Comparison of ENCODE assay signal across 14 cellular contexts in genomic region chr13:97339989-97340361, GRCh38.
A peak's percentile ranks its signal among the peaks of the same experiment; 100 is the strongest.
DNase-seq lines count a peak whose midpoint lies in the region; ATAC-seq and TF ChIP-seq lines count a peak whose summit lies in the region.
"Had no signal": no experiment of that assay in that cellular context is flagged by ENCODE, and none has a peak within 500 bp of the region (broad histone marks: within the 10 kb centered on the region; RNA-seq: fewer than 3 reads in every experiment).

No MANE protein-coding gene starts in this region.

- H3K36me3 ChIP-seq in breast epithelium (no peaks in the 10 kb centered on the region), SK-N-SH (replicated peaks in 1 of 2; ENCODE audit: control insufficient read depth in 1 of 2, insufficient read depth in 2 of 2, low read length in 1 of 2) (peaks cover 37 to 65% of the 10 kb centered on the region in 2 experiments), left lung (peaks cover 0 to 27% of the 10 kb centered on the region in 2 donors), upper lobe of left lung (peaks cover 0 to 15% (median 2%) of the 10 kb centered on the region in 4 donors)
- H3K36me3 ChIP-seq: neural progenitor cell had no signal

- peak overlapping the region; percentile 2; the same call in 1 of the 2 replicates for H3K9ac ChIP-seq in SK-N-SH
- H3K9ac ChIP-seq: neural progenitor cell had no signal

- DNase-seq in breast epithelium (ENCODE audit: low spot score in 2 of 2) (no peak), MCF 10A (ENCODE audit: unreplicated experiment) (no peak), SK-N-SH (no peak), left lung (no peak), upper lobe of left lung (no peak), SKM-1 (lab: John Stamatoyannopoulos, UW; ENCODE audit: unreplicated experiment) (no peak), anterior cingulate cortex (lab: John Stamatoyannopoulos, UW) (no peak)
- DNase-seq: islet precursor cell; NCI-H2171; stimulated activated naive B cell treated with anti-CD40 and anti-IgM and Interleukin-4, amounts not matched to agents 10 μg/mL and 1 μg/mL and 100 μg/mL, for 72 hours had no signal

- H3K9me3 Mint-ChIP-seq in MCF 10A (ENCODE audit: unreplicated experiment) = no peaks in the 10 kb centered on the region
- H3K9me3 Mint-ChIP-seq: brain; neural progenitor cell; stimulated activated naive B cell treated with anti-CD40 and anti-IgM and Interleukin-4, amounts not matched to agents 10 μg/mL and 1 μg/mL and 100 μg/mL, for 72 hours had no signal

- H3K36me3 Mint-ChIP-seq in MCF 10A (ENCODE audit: insufficient read depth, unreplicated experiment) = no peaks in the 10 kb centered on the region
- H3K36me3 Mint-ChIP-seq: neural progenitor cell had no signal

- H3K27ac ChIP-seq in breast epithelium = peak overlapping the region; percentile 61 to 82
- H3K27ac ChIP-seq in SK-N-SH (ENCODE audit: low read depth in 2 of 2, low read length in 1 of 2) = peak overlapping the region; percentile 0 to 61
- peak overlapping the region; percentile 0 to 49 for H3K27ac ChIP-seq in left lung
- peak overlapping the region; percentile 27 to 65 (median 56) for H3K27ac ChIP-seq in upper lobe of left lung
- H3K27ac ChIP-seq: neural progenitor cell had no signal

- H3K9me2 ChIP-seq in SK-N-SH = no peaks in the 10 kb centered on the region

- TF ChIP-seq EP300 in SK-N-SH (IDR thresholded peaks at IDR 0.05; ENCODE audit: borderline replicate concordance in 1 of 2, low read depth in 1 of 2, low read length in 1 of 2) = peak in 1 of 2 experiments; percentile 77; a peak in 2 of 4 replicates
- TF ChIP-seq EP300 in upper lobe of left lung (IDR thresholded peaks at IDR 0.05) = no peak

- H3K27ac Mint-ChIP-seq in MCF 10A (ENCODE audit: low read depth, unreplicated experiment) = no peak overlapping the region
- H3K27ac Mint-ChIP-seq: neural progenitor cell; stimulated activated naive B cell treated with anti-CD40 and anti-IgM and Interleukin-4, amounts not matched to agents 10 μg/mL and 1 μg/mL and 100 μg/mL, for 72 hours had no signal

- peaks cover 43% of the 10 kb centered on the region for H3F3A ChIP-seq in SK-N-SH (replicated peaks; ENCODE audit: insufficient read depth)

- peaks cover 94% of the 10 kb centered on the region for H3K79me2 ChIP-seq in SK-N-SH (ENCODE audit: insufficient read depth)

- H3K9me3 ChIP-seq in breast epithelium (no peaks in the 10 kb centered on the region), SK-N-SH (no peaks in the 10 kb centered on the region), left lung (no peaks in the 10 kb centered on the region), upper lobe of left lung (no peaks in the 10 kb centered on the region)

- no peak overlapping the region for H3K4me3 ChIP-seq in breast epithelium
- no peak overlapping the region for H3K4me3 ChIP-seq in SK-N-SH (ENCODE audit: low read depth in 2 of 2, low read length in 1 of 2)
- no peak overlapping the region for H3K4me3 ChIP-seq in left lung
- no peak overlapping the region for H3K4me3 ChIP-seq in upper lobe of left lung
- H3K4me3 ChIP-seq: neural progenitor cell had no signal

- no peaks in the 10 kb centered on the region for H3K27me3 Mint-ChIP-seq in MCF 10A (ENCODE audit: insufficient read depth, unreplicated experiment)
- H3K27me3 Mint-ChIP-seq: brain; stimulated activated naive B cell treated with anti-CD40 and anti-IgM and Interleukin-4, amounts not matched to agents 10 μg/mL and 1 μg/mL and 100 μg/mL, for 72 hours had no signal

- H2AFZ ChIP-seq in SK-N-SH (ENCODE audit: low read depth) = no peak overlapping the region
- H2AFZ ChIP-seq: neural progenitor cell had no signal

- TF ChIP-seq POLR2A in breast epithelium (IDR thresholded peaks at IDR 0.05) (no peak), upper lobe of left lung (IDR thresholded peaks at IDR 0.05) (no peak)

- POLR2A ChIA-PET in MCF 10A (lab: Yijun Ruan, JAX) = interaction anchor here (7.0 kb wide), 1 partner anchor 117 kb away, joined by 107 read pairs; the partner anchor contains the start of gene MBNL2
- POLR2A ChIA-PET in SK-N-SH (lab: Yijun Ruan, JAX) = no interaction called here

- no peak for ATAC-seq in left lung
- no peak for ATAC-seq in upper lobe of left lung (ENCODE audit: low FRiP score in 2 of 2)
- ATAC-seq in HG03025 (IDR thresholded peaks at IDR 0.05; ENCODE audit: low FRiP score, unreplicated experiment) = no peak
- ATAC-seq: esophagus mucosa; stimulated activated naive B cell treated with anti-CD40 and anti-IgM and Interleukin-4, amounts not matched to agents 10 μg/mL and 1 μg/mL and 100 μg/mL, for 72 hours had no signal

- H3K27me3 ChIP-seq in breast epithelium (no peaks in the 10 kb centered on the region), SK-N-SH (ENCODE audit: insufficient read depth) (no peaks in the 10 kb centered on the region), left lung (no peaks in the 10 kb centered on the region), upper lobe of left lung (no peaks in the 10 kb centered on the region)
- H3K27me3 ChIP-seq: neural progenitor cell had no signal

- no peaks in the 10 kb centered on the region for H4K20me1 ChIP-seq in SK-N-SH (ENCODE audit: insufficient read depth)

- intact Hi-C loops in breast epithelium (cut with DNase I; ENCODE audit: low total_unique reads) = loop anchor here (10.0 kb wide), 1 partner anchor 225 kb away; no protein-coding TSS in a partner anchor
- intact Hi-C loops in MCF 10A (cut with micrococcal nuclease) = loop anchor here (5.0 kb wide), 2 partner anchors 308 to 323 kb away; no protein-coding TSS in a partner anchor
- intact Hi-C loops in left lung (cut with DNase I) = loop anchor here in 1 of 2 donors (10.0 kb wide), 1 partner anchor 115 kb away; the partner anchor contains the start of gene MBNL2

- 54% methylated on average over 6 of the region's 6 CpGs for WGBS in SK-N-SH (ENCODE audit: low lambda C conversion rate)
- WGBS in upper lobe of left lung, 2 donors = 79 to 80% methylated on average over 6 of the region's 6 CpGs

- H3K4me1 ChIP-seq in breast epithelium = no peaks in the 10 kb centered on the region
- peaks cover 10 to 24% of the 10 kb centered on the region in 2 experiments; a peak in 3 of 4 replicates for H3K4me1 ChIP-seq in SK-N-SH (ENCODE audit: control insufficient read depth in 1 of 2, insufficient read depth in 2 of 2, low read depth in 1 of 2, low read length in 1 of 2)
- H3K4me1 ChIP-seq in left lung = peaks cover 0 to 18% of the 10 kb centered on the region in 2 donors
- H3K4me1 ChIP-seq in upper lobe of left lung = peaks cover 4 to 21% (median 16%) of the 10 kb centered on the region in 4 donors

- BruUV-seq in MCF 10A (replicated peaks; lab: Mats Ljungman, UMichigan) = no TSS peak

- TF ChIP-seq RAD21 in SK-N-SH (IDR thresholded peaks at IDR 0.05; ENCODE audit: low read length) = no peak

- H3K4me2 ChIP-seq in SK-N-SH = peak overlapping the region; percentile 29; the same call in 1 of the 2 replicates
- H3K4me2 ChIP-seq: neural progenitor cell had no signal

- no peak overlapping the region for H3K4me3 Mint-ChIP-seq in MCF 10A (ENCODE audit: unreplicated experiment)
- H3K4me3 Mint-ChIP-seq: brain; neural progenitor cell; stimulated activated naive B cell treated with anti-CD40 and anti-IgM and Interleukin-4, amounts not matched to agents 10 μg/mL and 1 μg/mL and 100 μg/mL, for 72 hours had no signal

- TF ChIP-seq CTCF in breast epithelium (IDR thresholded peaks at IDR 0.05) = no peak
- no peak for TF ChIP-seq CTCF in MCF 10A (IDR thresholded peaks at IDR 0.05; ENCODE audit: unreplicated experiment)
- no peak for TF ChIP-seq CTCF in SK-N-SH (IDR thresholded peaks at IDR 0.05)
- TF ChIP-seq CTCF in left lung (IDR thresholded peaks at IDR 0.05) = no peak
- no peak for TF ChIP-seq CTCF in upper lobe of left lung (IDR thresholded peaks at IDR 0.05)

- no peaks in the 10 kb centered on the region for H3K4me1 Mint-ChIP-seq in MCF 10A (ENCODE audit: insufficient read depth, unreplicated experiment)
- H3K4me1 Mint-ChIP-seq: neural progenitor cell; stimulated activated naive B cell treated with anti-CD40 and anti-IgM and Interleukin-4, amounts not matched to agents 10 μg/mL and 1 μg/mL and 100 μg/mL, for 72 hours had no signal

- CTCF ChIA-PET in MCF 10A (lab: Yijun Ruan, JAX) = interaction anchor here (0.6 to 6.8 kb wide), 4 partner anchors 106 to 227 kb away, joined by 3 to 175 read pairs (median 22); no protein-coding TSS in a partner anchor
- CTCF ChIA-PET in SK-N-SH (lab: Yijun Ruan, JAX) = interaction anchor here (0.6 to 12.4 kb wide), 2 partner anchors 135 to 230 kb away, joined by 3 to 194 read pairs; no protein-coding TSS in a partner anchor

TF ChIP-seq in SK-N-SH, 30 proteins besides CTCF, POLR2A, EP300 and RAD21:
- 0 out of 2 replicates have a peak, but pooled peaks have one; percentile 43 for TF ChIP-seq PBX3 (IDR thresholded peaks at IDR 0.05)
- TF ChIP-seq GATA2 (CRISPR knock-in tag; IDR thresholded peaks at IDR 0.05) = no peak
- TF ChIP-seq, protein P1, sequence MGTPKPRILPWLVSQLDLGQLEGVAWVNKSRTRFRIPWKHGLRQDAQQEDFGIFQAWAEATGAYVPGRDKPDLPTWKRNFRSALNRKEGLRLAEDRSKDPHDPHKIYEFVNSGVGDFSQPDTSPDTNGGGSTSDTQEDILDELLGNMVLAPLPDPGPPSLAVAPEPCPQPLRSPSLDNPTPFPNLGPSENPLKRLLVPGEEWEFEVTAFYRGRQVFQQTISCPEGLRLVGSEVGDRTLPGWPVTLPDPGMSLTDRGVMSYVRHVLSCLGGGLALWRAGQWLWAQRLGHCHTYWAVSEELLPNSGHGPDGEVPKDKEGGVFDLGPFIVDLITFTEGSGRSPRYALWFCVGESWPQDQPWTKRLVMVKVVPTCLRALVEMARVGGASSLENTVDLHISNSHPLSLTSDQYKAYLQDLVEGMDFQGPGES (IDR thresholded peaks at IDR 0.05; ENCODE audit: low read depth, low read length) = no peak
- no peak for TF ChIP-seq CHD2 (IDR thresholded peaks at IDR 0.05; ENCODE audit: low read length, partially characterized antibody)
- TF ChIP-seq TCF12 (IDR thresholded peaks at IDR 0.05) = peak; percentile 65; the same call in 1 of the 2 replicates
- no peak for TF ChIP-seq USF1 (IDR thresholded peaks at IDR 0.05; ENCODE audit: borderline replicate concordance, low read depth)
